9 cellular contexts compared by ENCODE assay signal in the genomic region with DNA sequence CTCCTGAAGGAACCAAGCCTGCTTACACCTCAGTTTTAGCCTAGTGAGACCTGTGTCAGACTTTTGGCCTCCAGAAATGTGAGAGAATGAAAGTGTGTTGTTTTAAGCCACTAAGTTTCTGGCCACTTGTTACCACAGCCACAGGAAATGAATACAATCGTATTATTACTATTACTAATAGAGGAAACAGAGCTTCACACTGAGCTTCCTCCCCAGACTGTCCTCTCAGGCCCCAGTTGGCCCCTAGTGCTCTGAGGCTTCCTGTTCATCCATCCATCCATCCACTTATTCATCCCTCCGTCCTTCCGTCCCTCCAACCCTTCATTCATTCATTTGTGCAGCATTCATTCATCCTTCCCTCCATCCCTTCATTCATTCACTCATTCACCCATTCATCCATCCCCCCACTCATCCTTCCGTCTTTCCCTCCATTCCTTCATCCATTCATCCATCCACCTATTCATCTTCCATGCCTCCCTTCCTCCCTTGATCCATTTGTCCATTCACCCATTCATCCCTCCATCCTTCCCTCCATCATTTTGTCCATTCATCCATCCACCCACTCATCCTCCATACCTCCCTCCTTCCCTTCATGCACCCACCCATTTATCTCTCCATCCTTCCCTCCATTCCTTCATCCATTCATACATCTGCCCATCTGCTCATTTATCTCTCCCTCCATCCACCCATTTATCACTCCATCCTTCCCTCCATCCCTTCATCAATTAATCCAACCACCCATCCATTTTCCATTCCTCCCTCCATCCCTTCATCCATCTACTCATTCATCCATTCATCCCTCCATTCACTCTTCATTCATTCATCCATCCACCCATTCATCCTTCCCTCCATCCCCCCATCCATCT.
"Had no signal": no experiment of that assay in that cellular context is flagged by ENCODE, and none has a peak within 500 bp of the region (broad histone marks: within the 10 kb centered on the region; RNA-seq: fewer than 3 reads in every experiment).

No MANE protein-coding gene starts in this region.

- DNase-seq: GM23248, GOT3, H9, HCEC 1CT, HFFc6, KG1 had no signal

- H2AFZ ChIP-seq: GM23248 had no signal

- FAIRE-seq: H54, K562 had no signal

- H3K4me3 ChIP-seq: GM23248, K562 had no signal

- H3K27ac ChIP-seq: GM23248, HL-60 had no signal

- H3K9ac ChIP-seq: GM23248 had no signal
